Comparison of ENCODE assay signal across 20 cellular contexts in the genomic region with DNA sequence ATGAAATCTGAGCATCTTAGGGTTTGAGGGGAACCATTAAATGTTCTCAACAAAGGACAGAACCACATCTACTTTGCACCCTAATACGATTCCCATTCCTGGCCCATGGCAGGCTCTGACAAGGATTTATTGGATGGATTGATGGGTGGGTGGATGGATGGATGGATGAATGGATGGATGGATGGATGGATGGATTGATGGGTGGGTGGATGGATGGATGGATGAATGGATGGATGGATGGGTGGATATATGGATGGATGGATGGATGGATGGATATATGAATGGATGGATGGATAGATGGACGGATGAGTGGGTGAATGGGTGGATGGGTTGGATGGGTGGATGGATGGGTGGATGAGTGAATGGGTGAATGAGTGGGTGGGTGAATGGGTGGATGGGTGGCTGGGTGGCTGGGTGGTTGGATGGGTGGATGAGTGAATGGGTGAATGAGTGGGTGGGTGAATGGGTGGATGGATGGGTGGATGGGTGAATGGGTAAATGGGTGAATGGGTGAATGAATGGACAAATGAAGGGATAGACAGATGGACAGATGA. TPM values are rescaled to one million over a fixed set of nuclear protein-coding genes. Genes with fewer than 3 reads are reported as not detected.
"Had no signal": no experiment of that assay in that cellular context is flagged by ENCODE, and none has a peak within 500 bp of the region (broad histone marks: within the 10 kb centered on the region; RNA-seq: fewer than 3 reads in every experiment).

No MANE protein-coding gene starts in this region.

- H3K4me1 Mint-ChIP-seq: neural crest cell had no signal

- H3K27me3 Mint-ChIP-seq: activated CD4-positive, alpha-beta memory T cell treated with anti-CD3 and anti-CD28 coated beads for 36 hours had no signal

- FAIRE-seq: islet of Langerhans, small intestine had no signal

- H3K27ac Mint-ChIP-seq: memory B cell had no signal

- DNase-seq: activated CD4-positive, alpha-beta memory T cell treated with anti-CD3 and anti-CD28 coated beads for 36 hours; aorta; cerebellar nuclear complex; head of caudate nucleus; hypothalamus; mucosa of descending colon; occipital lobe; small intestine; stimulated activated CD4-positive, alpha-beta T cell treated with anti-CD3 and anti-CD28 coated beads, Interleukin-15, amount 100 ng/mL, for 24 hours; stimulated activated naive CD4-positive, alpha-beta T cell; T-helper 9 cell; testis; trophoblast cell had no signal

- H3K4me1 ChIP-seq: testis had no signal

- H3K27ac ChIP-seq: epithelial cell of prostate, gastroesophageal sphincter, testis had no signal

- H3K27me3 ChIP-seq: gastroesophageal sphincter, testis had no signal

- H3K4me3 Mint-ChIP-seq: activated CD4-positive, alpha-beta memory T cell treated with anti-CD3 and anti-CD28 coated beads for 36 hours; memory B cell; neural crest cell had no signal

- H3K9me3 Mint-ChIP-seq: memory B cell had no signal

- H3K9me3 ChIP-seq: gastroesophageal sphincter, mucosa of descending colon, testis had no signal

- H3K36me3 ChIP-seq: gastroesophageal sphincter had no signal

- H3K4me3 ChIP-seq: gastroesophageal sphincter, mucosa of descending colon, testis had no signal

- H3K36me3 Mint-ChIP-seq: activated CD4-positive, alpha-beta memory T cell treated with anti-CD3 and anti-CD28 coated beads for 36 hours; memory B cell had no signal

RNA-seq across cellular contexts. Expression of a gene that starts 29.6 kb away (rescaled TPM):
- total RNA-seq: activated CD4-positive, alpha-beta memory T cell treated with anti-CD3 and anti-CD28 coated beads for 36 hours; activated naive CD4-positive, alpha-beta T cell treated with anti-CD3 and anti-CD28 coated beads, Interleukin-2, amount 50 U/mL, for 72 hours; neural crest cell; T-helper 1 cell treated with Interleukin-12 subunit alpha and Interleukin-12 subunit beta and Interleukin-4 antibody, amounts not matched to agents 30 ng/mL and 1 ng/mL, for 36 hours had no signal
